ENCODE assay signal across 8 cellular contexts in genomic region chr17:47099451-47099986, GRCh38.
DNase-seq lines count a peak whose midpoint lies in the region; ATAC-seq and TF ChIP-seq lines count a peak whose summit lies in the region.

No MANE protein-coding gene starts in this region.

- no peak for TF ChIP-seq CTCF in PC-9 (conservative IDR thresholded peaks at IDR 0.05)
- no peak for TF ChIP-seq CTCF in endodermal cell (conservative IDR thresholded peaks at IDR 0.05)
- TF ChIP-seq CTCF in ovary (IDR thresholded peaks at IDR 0.05) = no peak

- POLR2A ChIA-PET in PC-9 (lab: Charles Lee; ENCODE audit: unreplicated experiment) = no interaction called here

- no peaks in the 10 kb centered on the region for H4K20me1 ChIP-seq in PC-9 (ENCODE audit: insufficient read depth)

- peak in 1 of 3 donors; percentile 6 for DNase-seq in CD4-positive, CD25-positive, alpha-beta regulatory T cell
- no peak for DNase-seq in PC-9
- peak; percentile 67 for DNase-seq in endodermal cell
- DNase-seq in ovary = no peak
- DNase-seq in AML-193 (lab: John Stamatoyannopoulos, UW) = no peak
- DNase-seq in NCI-H1694 treated with DMSO at 0.1 percent for 48 hours (lab: John Stamatoyannopoulos, UW) = no peak
- DNase-seq in OCI-M2 (lab: John Stamatoyannopoulos, UW; ENCODE audit: unreplicated experiment) = no peak

- no peaks in the 10 kb centered on the region for H3K27me3 ChIP-seq in CD4-positive, CD25-positive, alpha-beta regulatory T cell (ENCODE audit: control insufficient read depth, insufficient read depth, low read length)
- H3K27me3 ChIP-seq in PC-9 (ENCODE audit: insufficient read depth, low read depth) = no peaks in the 10 kb centered on the region
- H3K27me3 ChIP-seq in endodermal cell (ENCODE audit: control insufficient read depth, insufficient read depth, low read length, poor library complexity, severe bottlenecking) = no peaks in the 10 kb centered on the region
- H3K27me3 ChIP-seq in ovary = no peaks in the 10 kb centered on the region

- 15 to 52% methylated on average over 6 to 21 of the region's 22 CpGs for WGBS in endodermal cell (ENCODE audit: insufficient coverage in 1 of 2, insufficient read length in 1 of 2), 2 experiments
- 2 to 4% (median 2%) methylated on average over 22 of the region's 22 CpGs for WGBS in ovary, 3 donors

- peak; percentile 7 to 10 for ATAC-seq in CD4-positive, CD25-positive, alpha-beta regulatory T cell (ENCODE audit: low read depth in 2 of 2)
- ATAC-seq in GM21723 (IDR thresholded peaks at IDR 0.05; ENCODE audit: unreplicated experiment) = peak; percentile 36

- H3K9me3 ChIP-seq in CD4-positive, CD25-positive, alpha-beta regulatory T cell (ENCODE audit: control insufficient read depth in 2 of 2, low read length in 2 of 2) = no peaks in the 10 kb centered on the region
- H3K9me3 ChIP-seq in PC-9 (ENCODE audit: insufficient read depth, low read depth) (no peaks in the 10 kb centered on the region), endodermal cell (ENCODE audit: control insufficient read depth, low read length) (no peaks in the 10 kb centered on the region), ovary (no peaks in the 10 kb centered on the region)

- peaks cover 6 to 47% (median 26%) of the 10 kb centered on the region in 4 donors for H3K4me1 Mint-ChIP-seq in CD4-positive, CD25-positive, alpha-beta regulatory T cell
- peaks cover 6% of the 10 kb centered on the region for H3K4me1 Mint-ChIP-seq in endodermal cell

- peak overlapping the region; percentile 98 for H2AFZ ChIP-seq in PC-9

- peak overlapping the region; percentile 87 to 98 (median 95) for H3K4me3 Mint-ChIP-seq in CD4-positive, CD25-positive, alpha-beta regulatory T cell
- peak overlapping the region; percentile 98 for H3K4me3 Mint-ChIP-seq in endodermal cell

- BruUV-seq in PC-9 (replicated peaks; lab: Mats Ljungman, UMichigan) = no TSS peak

- H3F3A ChIP-seq in PC-9 (ENCODE audit: insufficient read depth, low read depth) = no peaks in the 10 kb centered on the region; the same call in 1 of the 2 replicates

- TF ChIP-seq POLR2A in ovary (IDR thresholded peaks at IDR 0.05) = no peak

- H3K27ac Mint-ChIP-seq in CD4-positive, CD25-positive, alpha-beta regulatory T cell = peak overlapping the region; percentile 20 to 97 (median 91)
- H3K27ac Mint-ChIP-seq in endodermal cell = peak overlapping the region; percentile 64

- H3K36me3 ChIP-seq in CD4-positive, CD25-positive, alpha-beta regulatory T cell (ENCODE audit: control insufficient read depth, insufficient read depth, low read length) = no peaks in the 10 kb centered on the region
- H3K36me3 ChIP-seq in PC-9 (ENCODE audit: low read depth) (no peaks in the 10 kb centered on the region), endodermal cell (ENCODE audit: control insufficient read depth, insufficient read depth, low read length) (no peaks in the 10 kb centered on the region), ovary (no peaks in the 10 kb centered on the region)

- H3K4me3 ChIP-seq in CD4-positive, CD25-positive, alpha-beta regulatory T cell (ENCODE audit: low read depth, low read length) = peak overlapping the region; percentile 78
- peak overlapping the region; percentile 99 for H3K4me3 ChIP-seq in PC-9
- H3K4me3 ChIP-seq in endodermal cell (ENCODE audit: low read length) = peak overlapping the region; percentile 86
- H3K4me3 ChIP-seq in ovary = peak overlapping the region; percentile 81

- H3K27me3 Mint-ChIP-seq in CD4-positive, CD25-positive, alpha-beta regulatory T cell = peaks cover 5% of the 10 kb centered on the region
- peaks cover 4% of the 10 kb centered on the region for H3K27me3 Mint-ChIP-seq in endodermal cell (ENCODE audit: insufficient read depth)

- CTCF ChIA-PET in PC-9 (lab: Charles Lee) = no interaction called here

- H3K4me2 ChIP-seq in PC-9 = peak overlapping the region; percentile 83

- H3K27ac ChIP-seq in CD4-positive, CD25-positive, alpha-beta regulatory T cell (ENCODE audit: insufficient read depth, low read length, poor library complexity, severe bottlenecking) = no peak overlapping the region
- H3K27ac ChIP-seq in PC-9 (no peak overlapping the region), endodermal cell (ENCODE audit: low read depth, low read length) (no peak overlapping the region), ovary (peak overlapping the region; percentile 70 to 82)

- peaks cover 34% of the 10 kb centered on the region for H3K79me2 ChIP-seq in PC-9 (ENCODE audit: low read depth)

- peak overlapping the region; percentile 55 for H3K9ac ChIP-seq in endodermal cell (ENCODE audit: extremely low read depth, low read length, poor library complexity, severe bottlenecking)

- no peaks in the 10 kb centered on the region for H3K9me2 ChIP-seq in PC-9 (ENCODE audit: insufficient read depth)

- no peak for TF ChIP-seq EP300 in ovary (IDR thresholded peaks at IDR 0.05)

- intact Hi-C loops in PC-9 (cut with micrococcal nuclease; ENCODE audit: unreplicated experiment) = no loop called here
- intact Hi-C loops in ovary (cut with DNase I) = no loop called here

- peaks cover 3% of the 10 kb centered on the region for H3K36me3 Mint-ChIP-seq in CD4-positive, CD25-positive, alpha-beta regulatory T cell
- H3K36me3 Mint-ChIP-seq in endodermal cell (ENCODE audit: low read depth) = peaks cover 4% of the 10 kb centered on the region

- H3K9me3 Mint-ChIP-seq in CD4-positive, CD25-positive, alpha-beta regulatory T cell = no peaks in the 10 kb centered on the region
- peaks cover 3% of the 10 kb centered on the region for H3K9me3 Mint-ChIP-seq in endodermal cell

- peaks cover 14% of the 10 kb centered on the region for H3K4me1 ChIP-seq in CD4-positive, CD25-positive, alpha-beta regulatory T cell (ENCODE audit: control insufficient read depth, insufficient read depth, low read length, poor library complexity, severe bottlenecking)
- H3K4me1 ChIP-seq in PC-9 (replicated peaks; ENCODE audit: insufficient read depth) = peaks cover 12% of the 10 kb centered on the region
- no peaks in the 10 kb centered on the region for H3K4me1 ChIP-seq in endodermal cell (ENCODE audit: control insufficient read depth, insufficient read depth, low read length)
- H3K4me1 ChIP-seq in ovary (ENCODE audit: insufficient read depth) = peaks cover 3% of the 10 kb centered on the region

Comparison
In these comparisons a context has a peak if more than half of its experiments do, and no peak if none do; other contexts are left out.
1. H3K27ac ChIP-seq: peak in ovary (2 of 2); none in CD4-positive, CD25-positive, alpha-beta regulatory T cell (single experiment), PC-9 (single experiment) and endodermal cell (single experiment).
2. Peak in every context shown above with its lines, with median percentiles within 50 percentile points of each other: H3K4me3 ChIP-seq.